In genomic region chr9:37909836-37910235, GRCh38 we compare ENCODE assay signal across 8 cellular contexts. TPM values are rescaled to one million over a fixed set of nuclear protein-coding genes. Genes with fewer than 3 reads are reported as not detected.
A peak's percentile ranks its signal among the peaks of the same experiment; 100 is the strongest.
DNase-seq lines count a peak whose midpoint lies in the region; ATAC-seq and TF ChIP-seq lines count a peak whose summit lies in the region.
"Not testable (repeated sequence)": the region's sequence is repeated elsewhere in the genome, so short reads cannot be mapped to it uniquely, and the experiment has no call there.

No MANE protein-coding gene starts in this region.

- WGBS in spleen, 5 donors = 82 to 95% (median 87%) methylated on average over 5 of the region's 5 CpGs

- not testable (repeated sequence) for H3K36me3 Mint-ChIP-seq in CD14-positive monocyte

- not testable (repeated sequence) for DNase-seq in CD14-positive monocyte (ENCODE audit: low spot score); HL-60 (ENCODE audit: low read depth in 1 of 2, low spot score in 1 of 2); upper lobe of right lung
- DNase-seq in activated CD8-positive, alpha-beta memory T cell treated with anti-CD3 and anti-CD28 coated beads, Interleukin-2, amount 50 U/mL, for 48 hours = peak; percentile 22
- peak; percentile 28 for DNase-seq in coronary artery (ENCODE audit: low spot score)
- DNase-seq in mesenteric fat pad (ENCODE audit: low spot score) = peak; percentile 59
- DNase-seq in posterior vena cava (ENCODE audit: low spot score) = peak; percentile 18
- DNase-seq in spleen = peak; percentile 38

- H3K36me3 ChIP-seq in spleen, upper lobe of right lung: not testable (repeated sequence)

- not testable (repeated sequence) for H3K9me3 ChIP-seq in spleen, upper lobe of right lung

- H3K9me3 Mint-ChIP-seq in CD14-positive monocyte = not testable (repeated sequence)

- H3K27me3 Mint-ChIP-seq in CD14-positive monocyte (ENCODE audit: low read depth in 3 of 3) = not testable (repeated sequence)

- TF ChIP-seq POLR2A in spleen (IDR thresholded peaks at IDR 0.05) = not testable (repeated sequence)

- not testable (repeated sequence) for H3K4me3 ChIP-seq in HL-60 (replicated peaks; ENCODE audit: insufficient read depth, low read length); coronary artery; spleen; upper lobe of right lung

- H3K27ac Mint-ChIP-seq in CD14-positive monocyte = peak overlapping the region in 5 of 7 donors; percentile 6 to 97 (median 84)

- peaks cover 0 to 54% (median 14%) of the 10 kb centered on the region in 6 donors for H3K4me1 ChIP-seq in spleen
- H3K4me1 ChIP-seq in upper lobe of right lung = not testable (repeated sequence)

- not testable (repeated sequence) for ATAC-seq in upper lobe of right lung

- not testable (repeated sequence) for TF ChIP-seq CTCF in CD14-positive monocyte (IDR thresholded peaks at IDR 0.05); HL-60 (IDR thresholded peaks at IDR 0.05; ENCODE audit: insufficient read depth, low read length); coronary artery (IDR thresholded peaks at IDR 0.05); spleen (IDR thresholded peaks at IDR 0.05 in 8 of 11, conservative IDR thresholded peaks at IDR 0.05 in 3 of 11); upper lobe of right lung (IDR thresholded peaks at IDR 0.05)

- not testable (repeated sequence) for H3K4me3 Mint-ChIP-seq in CD14-positive monocyte

- H3K4me1 Mint-ChIP-seq in CD14-positive monocyte = peaks cover 46% of the 10 kb centered on the region

- intact Hi-C loops in CD14-positive monocyte (cut with micrococcal nuclease) = loop anchor here (5.0 to 10.0 kb wide), 10 partner anchors 97 to 495 kb away; partner anchors contain the start of genes ALDH1B1 (in 1 of the 2), EXOSC3 (in 1 of the 2), POLR1E (in 1 of the 2) and SHB (in 1 of the 2)
- intact Hi-C loops in posterior vena cava (cut with DNase I) = loop anchor here (5.0 kb wide), 2 partner anchors 177 to 452 kb away; no protein-coding TSS in a partner anchor
- intact Hi-C loops in spleen (cut with DNase I; ENCODE audit: low total_unique reads) = loop anchor here (5.0 to 10.0 kb wide), 4 partner anchors 157 to 455 kb away; partner anchors contain the start of gene SHB
- intact Hi-C loops in upper lobe of right lung (cut with DNase I) = loop anchor here (5.0 to 10.0 kb wide), 2 partner anchors 177 to 455 kb away; no protein-coding TSS in a partner anchor

- H3K27ac ChIP-seq in HL-60 (replicated peaks) = peak overlapping the region; percentile 63
- not testable (repeated sequence) for H3K27ac ChIP-seq in coronary artery
- peak overlapping the region in 2 of 8 donors; percentile 85 to 90 for H3K27ac ChIP-seq in spleen
- H3K27ac ChIP-seq in upper lobe of right lung = peak overlapping the region; percentile 38

- H3K27me3 ChIP-seq in HL-60 (ENCODE audit: insufficient read depth, poor library complexity, severe bottlenecking); spleen (replicated peaks in 1 of 7); upper lobe of right lung: not testable (repeated sequence)

RNA-seq across cellular contexts. Expression of gene SLC25A51, which starts 5.9 kb away (rescaled TPM):
- polyA plus RNA-seq in CD14-positive monocyte (1 to 10 TPM; 5.9 to 8.9 TPM), spleen (1 to 10 TPM; 3.7 to 7.4 (median 5.1) TPM)
- total RNA-seq in mesenteric fat pad (59.2 TPM), posterior vena cava (10 to 100 TPM; 28.1 to 28.6 TPM), spleen (10 to 100 TPM; 22.3 to 36.9 (median 32.9) TPM), upper lobe of right lung (24.5 TPM)
